ENCODE assay signal across 8 cellular contexts in genomic region chr1:223670458-223671159, GRCh38.
DNase-seq lines count a peak whose midpoint lies in the region; ATAC-seq and TF ChIP-seq lines count a peak whose summit lies in the region.

No MANE protein-coding gene starts in this region.

- H3K36me3 ChIP-seq in WERI-Rb-1, result no peaks in the 10 kb centered on the region
- no peaks in the 10 kb centered on the region for H3K36me3 ChIP-seq in iPS DF 6.9 (ENCODE audit: control insufficient read depth, insufficient read depth, low read length)

- no peaks in the 10 kb centered on the region for H3K4me1 ChIP-seq in iPS DF 6.9 (ENCODE audit: control insufficient read depth, insufficient read depth, low read length)

- no peak overlapping the region for H3K4me3 ChIP-seq in WERI-Rb-1 (ENCODE audit: low read depth, low read length)
- no peak overlapping the region for H3K4me3 ChIP-seq in iPS DF 6.9 (ENCODE audit: low read length)

- peak; percentile 10 to 40 for DNase-seq in NCI-H2081 (lab: John Stamatoyannopoulos, UW)
- DNase-seq in NCI-H2081 treated with DMSO at 0.1 percent for 48 hours (lab: John Stamatoyannopoulos, UW), result no peak
- peak; percentile 52 for DNase-seq in HuH-7.5 (ENCODE audit: low spot score)
- DNase-seq in WERI-Rb-1, result peak; percentile 35
- DNase-seq in iPS DF 6.9 (ENCODE audit: low read depth, low spot score), result peak; percentile 66
- DNase-seq in GM19238 (ENCODE audit: insufficient read length, low spot score), result no peak

- no peak overlapping the region for H3K27ac ChIP-seq in WERI-Rb-1
- H3K27ac ChIP-seq in iPS DF 6.9 (ENCODE audit: low read length), result no peak overlapping the region

- no CpG with 5 or more reads among the region's 7 CpGs for WGBS in iPS DF 6.9 (ENCODE audit: insufficient coverage, insufficient read length)

- ATAC-seq in HG03159 (IDR thresholded peaks at IDR 0.05; ENCODE audit: unreplicated experiment), result no peak
- ATAC-seq in HG03571 (IDR thresholded peaks at IDR 0.05; ENCODE audit: unreplicated experiment), result no peak

- H3K9me3 ChIP-seq in WERI-Rb-1 (ENCODE audit: severe bottlenecking) (no peaks in the 10 kb centered on the region), iPS DF 6.9 (ENCODE audit: control insufficient read depth, insufficient read depth, low read length) (no peaks in the 10 kb centered on the region; the same call in 1 of the 2 replicates)

- TF ChIP-seq CTCF in WERI-Rb-1 (IDR thresholded peaks at IDR 0.05; ENCODE audit: low read depth, low read length), result peak; percentile 73

- H3K27me3 ChIP-seq in WERI-Rb-1 (ENCODE audit: insufficient read depth, low read depth, severe bottlenecking), result no peaks in the 10 kb centered on the region
- H3K27me3 ChIP-seq in iPS DF 6.9 (ENCODE audit: control insufficient read depth, insufficient read depth, low read length), result no peaks in the 10 kb centered on the region

Comparison
In these comparisons a context has a peak if more than half of its experiments do, and no peak if none do; other contexts are left out.
1. DNase-seq: peak in NCI-H2081 (2 of 2), HuH-7.5 (single experiment), WERI-Rb-1 (single experiment) and iPS DF 6.9 (single experiment); none in NCI-H2081 treated with DMSO at 0.1 percent for 48 hours (single experiment) and GM19238 (single experiment).